9 cellular contexts compared by ENCODE assay signal in the genomic region with DNA sequence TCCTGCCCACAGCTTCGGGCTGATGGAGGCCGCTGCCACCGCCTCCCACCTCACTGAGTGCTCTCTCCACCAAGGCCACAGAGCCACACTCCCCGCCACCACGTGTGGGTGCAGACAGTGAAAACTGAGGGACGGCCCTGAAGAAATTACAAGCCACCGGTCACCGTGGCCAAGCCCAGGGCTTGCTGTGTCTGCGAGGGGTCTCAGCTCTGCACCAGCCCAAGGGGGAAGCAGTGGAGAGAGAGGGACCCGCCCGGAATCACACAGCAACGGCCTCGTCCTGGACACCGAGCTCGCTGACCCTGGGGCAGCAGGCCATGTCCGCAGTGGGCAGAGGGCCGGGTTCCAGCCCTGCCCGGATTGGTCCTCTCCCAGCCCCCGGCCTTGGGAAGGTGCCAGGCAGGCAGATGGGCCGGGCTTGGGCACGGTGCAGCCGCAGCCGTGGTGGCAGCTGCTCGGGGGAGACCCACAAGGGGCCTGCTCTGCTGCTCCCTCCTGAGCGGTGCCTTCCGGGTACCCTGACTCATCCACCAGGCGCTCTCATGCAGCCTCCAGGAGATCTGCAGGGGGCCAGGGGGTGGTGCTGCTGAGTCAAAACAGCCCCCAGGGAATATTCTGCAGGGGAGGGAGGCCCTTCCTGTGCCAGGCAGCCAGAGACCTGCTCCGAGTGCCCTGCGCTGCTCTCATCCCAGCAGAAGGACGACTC. TPM values are rescaled to one million over a fixed set of nuclear protein-coding genes. Genes with fewer than 3 reads are reported as not detected.
DNase-seq lines count a peak whose midpoint lies in the region; ATAC-seq and TF ChIP-seq lines count a peak whose summit lies in the region.
"Had no signal": no experiment of that assay in that cellular context is flagged by ENCODE, and none has a peak within 500 bp of the region (broad histone marks: within the 10 kb centered on the region; RNA-seq: fewer than 3 reads in every experiment).

No MANE protein-coding gene starts in this region.

- TF ChIP-seq EP300 in stomach (IDR thresholded peaks at IDR 0.05), result no peak

- no peak overlapping the region for H3K27ac Mint-ChIP-seq in activated CD4-positive, alpha-beta T cell treated with anti-CD3 and anti-CD28 coated beads for 36 hours
- H3K27ac Mint-ChIP-seq: activated naive CD4-positive, alpha-beta T cell treated with anti-CD3 and anti-CD28 coated beads, Interleukin-2, amount 50 U/mL, for 24 hours had no signal

- 57 to 75% (median 70%) methylated on average over 6 to 30 of the region's 30 CpGs for WGBS in stomach, 5 donors

- H3K9me3 ChIP-seq in skeletal muscle tissue (ENCODE audit: control insufficient read depth in 3 of 3, low read length in 3 of 3) (no peaks in the 10 kb centered on the region), stomach (no peaks in the 10 kb centered on the region)

- peaks cover 2% of the 10 kb centered on the region for H3K27me3 Mint-ChIP-seq in activated CD4-positive, alpha-beta T cell treated with anti-CD3 and anti-CD28 coated beads for 36 hours
- H3K27me3 Mint-ChIP-seq: activated naive CD4-positive, alpha-beta T cell treated with anti-CD3 and anti-CD28 coated beads, Interleukin-2, amount 50 U/mL, for 24 hours had no signal

- H3K27me3 ChIP-seq in skeletal muscle tissue (ENCODE audit: control insufficient read depth in 3 of 3, insufficient read depth in 3 of 3, low read length in 3 of 3) (peaks cover 0 to 14% (median 2%) of the 10 kb centered on the region in 3 donors), stomach (peaks cover 0 to 79% (median 10%) of the 10 kb centered on the region in 3 donors)

- H3K4me3 ChIP-seq in fibroblast of villous mesenchyme (ENCODE audit: low read depth, low read length) (no peak overlapping the region), skeletal muscle tissue (ENCODE audit: low read length in 3 of 3) (no peak overlapping the region), stomach (no peak overlapping the region)

- POLR2A ChIA-PET in activated CD4-positive, alpha-beta T cell treated with anti-CD3 and anti-CD28 coated beads for 36 hours (lab: Charles Lee), result no interaction called here

- CTCF ChIA-PET in activated CD4-positive, alpha-beta T cell treated with anti-CD3 and anti-CD28 coated beads for 36 hours (lab: Charles Lee), result no interaction called here

- peaks cover 8% of the 10 kb centered on the region for H3K4me1 Mint-ChIP-seq in activated CD4-positive, alpha-beta T cell treated with anti-CD3 and anti-CD28 coated beads for 36 hours

- ATAC-seq in activated CD4-positive, alpha-beta T cell treated with anti-CD3 and anti-CD28 coated beads for 36 hours, result peak; percentile 88
- ATAC-seq in SK-N-SH treated with all-trans-retinoic acid at 6 μM for 48 hours (peak; percentile 84), GM19455 (IDR thresholded peaks at IDR 0.05; ENCODE audit: unreplicated experiment) (no peak)

- no peak for TF ChIP-seq POLR2A in stomach (IDR thresholded peaks at IDR 0.05)

- H3K9me3 Mint-ChIP-seq in activated CD4-positive, alpha-beta T cell treated with anti-CD3 and anti-CD28 coated beads for 36 hours (ENCODE audit: low read depth), result no peaks in the 10 kb centered on the region
- H3K9me3 Mint-ChIP-seq: activated naive CD4-positive, alpha-beta T cell treated with anti-CD3 and anti-CD28 coated beads, Interleukin-2, amount 50 U/mL, for 24 hours had no signal

- peak overlapping the region in 2 of 3 donors; percentile 33 to 51 for H3K9ac ChIP-seq in skeletal muscle tissue (ENCODE audit: low read depth in 1 of 3, low read length in 3 of 3)

- intact Hi-C loops in activated CD4-positive, alpha-beta T cell treated with anti-CD3 and anti-CD28 coated beads for 36 hours (cut with DNase I, micrococcal nuclease), result no loop called here
- intact Hi-C loops in stomach (cut with DNase I; ENCODE audit: low total_unique reads), result no loop called here

- H3K36me3 ChIP-seq in skeletal muscle tissue (ENCODE audit: control insufficient read depth in 3 of 3, insufficient read depth in 3 of 3, low read length in 3 of 3) (no peaks in the 10 kb centered on the region), stomach (no peaks in the 10 kb centered on the region)

- peak; percentile 44 for TF ChIP-seq CTCF in fibroblast of villous mesenchyme (IDR thresholded peaks at IDR 0.05; ENCODE audit: insufficient read depth, low read depth, low read length)
- no peak for TF ChIP-seq CTCF in stomach (IDR thresholded peaks at IDR 0.05)

- H3K27ac ChIP-seq in skeletal muscle tissue (ENCODE audit: low read depth, low read length), result no peak overlapping the region
- peak overlapping the region in 1 of 5 donors; percentile 13 for H3K27ac ChIP-seq in stomach

- H3K4me1 ChIP-seq in skeletal muscle tissue (ENCODE audit: control insufficient read depth in 3 of 3, insufficient read depth in 3 of 3, low read length in 3 of 3), result peaks cover 31 to 43% (median 42%) of the 10 kb centered on the region in 3 donors
- peaks cover 11 to 49% (median 45%) of the 10 kb centered on the region in 4 donors for H3K4me1 ChIP-seq in stomach

- H3K4me3 Mint-ChIP-seq in activated CD4-positive, alpha-beta T cell treated with anti-CD3 and anti-CD28 coated beads for 36 hours, result no peak overlapping the region
- H3K4me3 Mint-ChIP-seq: activated naive CD4-positive, alpha-beta T cell treated with anti-CD3 and anti-CD28 coated beads, Interleukin-2, amount 50 U/mL, for 24 hours had no signal

- H3K36me3 Mint-ChIP-seq in activated CD4-positive, alpha-beta T cell treated with anti-CD3 and anti-CD28 coated beads for 36 hours (ENCODE audit: low read depth), result no peaks in the 10 kb centered on the region
- H3K36me3 Mint-ChIP-seq: activated naive CD4-positive, alpha-beta T cell treated with anti-CD3 and anti-CD28 coated beads, Interleukin-2, amount 50 U/mL, for 24 hours had no signal

- peak; percentile 71 for DNase-seq in activated CD4-positive, alpha-beta T cell treated with anti-CD3 and anti-CD28 coated beads for 36 hours
- DNase-seq in activated CD4-positive, alpha-beta T cell treated with anti-CD3 and anti-CD28 coated beads for 1 hour, result no peak
- DNase-seq in HuH-7.5 (ENCODE audit: low spot score) (peak; percentile 95), fibroblast of villous mesenchyme (ENCODE audit: low read depth) (peak; percentile 71), stomach (no peak)

TF ChIP-seq in SK-N-SH treated with all-trans-retinoic acid at 6 μM for 48 hours, 23 proteins besides CTCF, POLR2A, EP300 and RAD21:
- TF ChIP-seq, protein P1, sequence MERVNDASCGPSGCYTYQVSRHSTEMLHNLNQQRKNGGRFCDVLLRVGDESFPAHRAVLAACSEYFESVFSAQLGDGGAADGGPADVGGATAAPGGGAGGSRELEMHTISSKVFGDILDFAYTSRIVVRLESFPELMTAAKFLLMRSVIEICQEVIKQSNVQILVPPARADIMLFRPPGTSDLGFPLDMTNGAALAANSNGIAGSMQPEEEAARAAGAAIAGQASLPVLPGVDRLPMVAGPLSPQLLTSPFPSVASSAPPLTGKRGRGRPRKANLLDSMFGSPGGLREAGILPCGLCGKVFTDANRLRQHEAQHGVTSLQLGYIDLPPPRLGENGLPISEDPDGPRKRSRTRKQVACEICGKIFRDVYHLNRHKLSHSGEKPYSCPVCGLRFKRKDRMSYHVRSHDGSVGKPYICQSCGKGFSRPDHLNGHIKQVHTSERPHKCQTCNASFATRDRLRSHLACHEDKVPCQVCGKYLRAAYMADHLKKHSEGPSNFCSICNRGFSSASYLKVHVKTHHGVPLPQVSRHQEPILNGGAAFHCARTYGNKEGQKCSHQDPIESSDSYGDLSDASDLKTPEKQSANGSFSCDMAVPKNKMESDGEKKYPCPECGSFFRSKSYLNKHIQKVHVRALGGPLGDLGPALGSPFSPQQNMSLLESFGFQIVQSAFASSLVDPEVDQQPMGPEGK (CRISPR knock-in tag; IDR thresholded peaks at IDR 0.05; ENCODE audit: borderline replicate concordance), result 0 out of 2 replicates have a peak, but pooled peaks have one; percentile 57
- TF ChIP-seq CSDC2 (CRISPR knock-in tag; IDR thresholded peaks at IDR 0.05) (no peak), ZC3H10 (CRISPR knock-in tag; IDR thresholded peaks at IDR 0.05) (no peak), ZNF8 (CRISPR knock-in tag; IDR thresholded peaks at IDR 0.05) (no peak)

RNA-seq across cellular contexts. Expression of a gene that starts 52.0 kb away (rescaled TPM):
- under 1 TPM; 0.30 to 0.34 TPM for total RNA-seq in activated CD4-positive, alpha-beta T cell treated with anti-CD3 and anti-CD28 coated beads for 36 hours
- total RNA-seq in fibroblast of villous mesenchyme (not detected in 2 replicates), skeletal muscle tissue (2.1 TPM), stomach (10 to 100 TPM in 1 of 5 donors, 1 to 10 TPM in 2, under 1 TPM in 2; 0.58 to 57.6 (median 3.5) TPM)
- 1 to 10 TPM; 1.6 to 2.8 (median 2.1) TPM for polyA plus RNA-seq in stomach

RNA-seq across cellular contexts. Expression of a gene that starts 58.5 kb away (rescaled TPM):
- total RNA-seq in activated CD4-positive, alpha-beta T cell treated with anti-CD3 and anti-CD28 coated beads for 36 hours, result not detected
- total RNA-seq in fibroblast of villous mesenchyme (not detected in 2 replicates), skeletal muscle tissue (not detected), stomach (not detected)
- under 1 TPM in 1 of 3 donors, not detected in 2; 0.15 TPM for polyA plus RNA-seq in stomach

Comparison
In these comparisons a context has a peak if more than half of its experiments do, and no peak if none do; other contexts are left out.
1. DNase-seq: peak in activated CD4-positive, alpha-beta T cell treated with anti-CD3 and anti-CD28 coated beads for 36 hours (single experiment), HuH-7.5 (single experiment) and fibroblast of villous mesenchyme (single experiment); none in activated CD4-positive, alpha-beta T cell treated with anti-CD3 and anti-CD28 coated beads for 1 hour (single experiment) and stomach (single experiment).